ENCODE assay signal across 2 cellular contexts in genomic region chr1:234771642-234772344, GRCh38.
TF ChIP-seq lines count a peak whose summit lies in the region.

No MANE protein-coding gene starts in this region.

TF ChIP-seq in GM23338, 12 proteins besides CTCF, POLR2A, EP300 and RAD21 (continued from another document):
- no peak for TF ChIP-seq REST (IDR thresholded peaks at IDR 0.05; ENCODE audit: unreplicated experiment)
- no peak for TF ChIP-seq JUNB (IDR thresholded peaks at IDR 0.05; ENCODE audit: unreplicated experiment)
- TF ChIP-seq ZNF462 (CRISPR knock-in tag; IDR thresholded peaks at IDR 0.05) = no peak

TF ChIP-seq in GM12878, 131 proteins besides CTCF, POLR2A, EP300 and RAD21 (continued from another document):
- 0 out of 2 replicates have a peak, but pooled peaks have one; percentile 39 for TF ChIP-seq RUNX3 (IDR thresholded peaks at IDR 0.05; ENCODE audit: low read length)
- TF ChIP-seq, protein P1, sequence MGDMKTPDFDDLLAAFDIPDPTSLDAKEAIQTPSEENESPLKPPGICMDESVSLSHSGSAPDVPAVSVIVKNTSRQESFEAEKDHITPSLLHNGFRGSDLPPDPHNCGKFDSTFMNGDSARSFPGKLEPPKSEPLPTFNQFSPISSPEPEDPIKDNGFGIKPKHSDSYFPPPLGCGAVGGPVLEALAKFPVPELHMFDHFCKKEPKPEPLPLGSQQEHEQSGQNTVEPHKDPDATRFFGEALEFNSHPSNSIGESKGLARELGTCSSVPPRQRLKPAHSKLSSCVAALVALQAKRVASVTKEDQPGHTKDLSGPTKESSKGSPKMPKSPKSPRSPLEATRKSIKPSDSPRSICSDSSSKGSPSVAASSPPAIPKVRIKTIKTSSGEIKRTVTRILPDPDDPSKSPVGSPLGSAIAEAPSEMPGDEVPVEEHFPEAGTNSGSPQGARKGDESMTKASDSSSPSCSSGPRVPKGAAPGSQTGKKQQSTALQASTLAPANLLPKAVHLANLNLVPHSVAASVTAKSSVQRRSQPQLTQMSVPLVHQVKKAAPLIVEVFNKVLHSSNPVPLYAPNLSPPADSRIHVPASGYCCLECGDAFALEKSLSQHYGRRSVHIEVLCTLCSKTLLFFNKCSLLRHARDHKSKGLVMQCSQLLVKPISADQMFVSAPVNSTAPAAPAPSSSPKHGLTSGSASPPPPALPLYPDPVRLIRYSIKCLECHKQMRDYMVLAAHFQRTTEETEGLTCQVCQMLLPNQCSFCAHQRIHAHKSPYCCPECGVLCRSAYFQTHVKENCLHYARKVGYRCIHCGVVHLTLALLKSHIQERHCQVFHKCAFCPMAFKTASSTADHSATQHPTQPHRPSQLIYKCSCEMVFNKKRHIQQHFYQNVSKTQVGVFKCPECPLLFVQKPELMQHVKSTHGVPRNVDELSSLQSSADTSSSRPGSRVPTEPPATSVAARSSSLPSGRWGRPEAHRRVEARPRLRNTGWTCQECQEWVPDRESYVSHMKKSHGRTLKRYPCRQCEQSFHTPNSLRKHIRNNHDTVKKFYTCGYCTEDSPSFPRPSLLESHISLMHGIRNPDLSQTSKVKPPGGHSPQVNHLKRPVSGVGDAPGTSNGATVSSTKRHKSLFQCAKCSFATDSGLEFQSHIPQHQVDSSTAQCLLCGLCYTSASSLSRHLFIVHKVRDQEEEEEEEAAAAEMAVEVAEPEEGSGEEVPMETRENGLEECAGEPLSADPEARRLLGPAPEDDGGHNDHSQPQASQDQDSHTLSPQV (IDR thresholded peaks at IDR 0.05) = no peak
- TF ChIP-seq POLR2AphosphoS5 (IDR thresholded peaks at IDR 0.05; ENCODE audit: low read length) = no peak
- no peak for TF ChIP-seq JUNB (IDR thresholded peaks at IDR 0.05)
- 0 out of 2 replicates have a peak, but pooled peaks have one; percentile 7 for TF ChIP-seq TARDBP (IDR thresholded peaks at IDR 0.05; ENCODE audit: borderline replicate concordance)
- no peak for TF ChIP-seq ZNF217 (IDR thresholded peaks at IDR 0.05)
- no peak for TF ChIP-seq BMI1 (IDR thresholded peaks at IDR 0.05; ENCODE audit: borderline replicate concordance)
- no peak for TF ChIP-seq PML (IDR thresholded peaks at IDR 0.05; ENCODE audit: low read length)
- TF ChIP-seq NBN (IDR thresholded peaks at IDR 0.05) = no peak
- TF ChIP-seq SMAD1 (IDR thresholded peaks at IDR 0.05; ENCODE audit: low read depth, partially characterized antibody) = peak; percentile 58
- no peak for TF ChIP-seq RFX5 (IDR thresholded peaks at IDR 0.05; ENCODE audit: low read depth, low read length)
- no peak for TF ChIP-seq MYB (IDR thresholded peaks at IDR 0.05; ENCODE audit: borderline replicate concordance, low read depth, low read length)
- no peak for TF ChIP-seq CREM (IDR thresholded peaks at IDR 0.05; ENCODE audit: low read depth)
TF ChIP-seq in GM12878: peak in this region for 5.
